ENCODE assay signal across 1 cellular context in genomic region chr11:134524876-134525845, GRCh38.
TF ChIP-seq lines count a peak whose summit lies in the region.

No MANE protein-coding gene starts in this region.

TF ChIP-seq in HepG2, 621 proteins besides CTCF, POLR2A, EP300 and RAD21 (continued from another document):
- TF ChIP-seq ZEB1 (IDR thresholded peaks at IDR 0.05; ENCODE audit: insufficient replicate concordance, low read depth) (no peak), ZNF781 (CRISPR knock-in tag; IDR thresholded peaks at IDR 0.05; ENCODE audit: borderline replicate concordance, not compliant biosample characterization) (no peak)
